ENCODE assay signal across 1 cellular context in the genomic region with DNA sequence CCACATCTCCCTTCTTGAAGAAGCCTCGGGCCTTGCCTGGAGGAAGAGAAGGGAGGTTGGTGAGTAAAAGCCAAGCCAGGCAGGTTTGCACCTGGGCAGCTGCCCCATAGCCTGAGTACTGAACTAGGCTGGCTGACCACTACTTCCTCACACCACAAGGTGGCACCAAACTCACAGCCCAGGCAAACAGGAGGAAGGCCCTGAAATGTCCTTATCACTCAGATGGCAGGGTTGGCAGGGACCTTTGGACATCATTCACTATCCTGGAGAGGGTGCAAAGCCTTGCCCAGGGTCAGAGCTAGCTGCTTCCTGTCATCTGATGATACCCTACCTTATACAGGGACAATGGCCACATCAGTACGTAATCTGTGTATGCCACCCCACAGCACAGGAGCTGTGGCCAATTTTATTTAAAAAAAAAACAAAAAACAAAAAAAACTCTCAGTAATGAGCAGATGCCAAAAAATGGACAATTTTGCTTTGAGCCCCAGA.
TF ChIP-seq lines count a peak whose summit lies in the region.

No MANE protein-coding gene starts in this region.

TF ChIP-seq in GM23338, 12 proteins besides CTCF, POLR2A, EP300 and RAD21 (continued from another document):
- no peak for TF ChIP-seq REST (IDR thresholded peaks at IDR 0.05; ENCODE audit: unreplicated experiment)
- TF ChIP-seq JUNB (IDR thresholded peaks at IDR 0.05; ENCODE audit: unreplicated experiment): no peak
- no peak for TF ChIP-seq ETS1 (IDR thresholded peaks at IDR 0.05)
- TF ChIP-seq CREB1 (CRISPR knock-in tag; IDR thresholded peaks at IDR 0.05; ENCODE audit: low read depth): no peak
